Comparison of ENCODE assay signal across 1 cellular context in the genomic region with DNA sequence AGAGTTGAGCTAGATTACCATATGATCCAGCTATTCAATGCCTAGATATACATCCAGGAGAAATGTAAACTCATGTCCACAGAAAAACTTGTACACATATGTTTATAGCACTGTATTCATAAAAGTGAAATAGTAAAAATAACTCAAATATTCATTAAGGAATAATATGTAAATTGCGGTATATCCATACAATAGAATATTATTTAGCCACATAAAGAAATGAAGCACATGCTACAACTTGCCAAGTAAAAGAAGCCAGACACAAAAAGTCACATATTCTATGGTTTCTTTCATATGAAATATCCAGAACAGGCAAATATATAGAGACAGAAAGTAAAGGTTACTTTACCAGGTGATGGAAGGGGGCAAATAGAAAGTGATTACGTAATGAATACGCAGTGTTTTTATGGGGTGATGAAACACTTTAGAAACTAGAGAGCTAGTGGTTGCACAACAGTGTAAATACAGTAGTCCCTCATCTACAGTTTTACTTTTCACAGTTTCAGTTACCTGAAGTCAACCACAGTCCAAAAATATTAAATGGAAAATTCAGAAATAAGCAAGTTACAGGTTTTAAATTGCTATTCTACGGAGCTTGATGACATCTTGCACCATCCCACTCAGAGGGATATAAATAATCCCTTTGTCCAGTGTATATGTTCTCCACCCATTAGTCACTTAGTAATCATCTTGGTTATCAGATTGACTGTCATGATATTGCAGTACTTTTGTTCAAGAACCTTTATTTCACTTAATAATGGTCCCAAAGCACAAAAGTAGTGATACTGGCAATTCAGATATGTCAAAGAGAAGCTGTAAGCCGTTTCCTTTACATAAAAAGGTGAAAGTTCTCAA.
TF ChIP-seq lines count a peak whose summit lies in the region.

No MANE protein-coding gene starts in this region.

TF ChIP-seq in HepG2, 621 proteins besides CTCF, POLR2A, EP300 and RAD21 (continued from another document):
- TF ChIP-seq ZNF318 (CRISPR knock-in tag; IDR thresholded peaks at IDR 0.05), result no peak
- no peak for TF ChIP-seq ZNF496 (CRISPR knock-in tag; IDR thresholded peaks at IDR 0.05; ENCODE audit: insufficient replicate concordance)
- peak; percentile 85 for TF ChIP-seq BCL6 (CRISPR knock-in tag; IDR thresholded peaks at IDR 0.05)
- TF ChIP-seq, protein P1, sequence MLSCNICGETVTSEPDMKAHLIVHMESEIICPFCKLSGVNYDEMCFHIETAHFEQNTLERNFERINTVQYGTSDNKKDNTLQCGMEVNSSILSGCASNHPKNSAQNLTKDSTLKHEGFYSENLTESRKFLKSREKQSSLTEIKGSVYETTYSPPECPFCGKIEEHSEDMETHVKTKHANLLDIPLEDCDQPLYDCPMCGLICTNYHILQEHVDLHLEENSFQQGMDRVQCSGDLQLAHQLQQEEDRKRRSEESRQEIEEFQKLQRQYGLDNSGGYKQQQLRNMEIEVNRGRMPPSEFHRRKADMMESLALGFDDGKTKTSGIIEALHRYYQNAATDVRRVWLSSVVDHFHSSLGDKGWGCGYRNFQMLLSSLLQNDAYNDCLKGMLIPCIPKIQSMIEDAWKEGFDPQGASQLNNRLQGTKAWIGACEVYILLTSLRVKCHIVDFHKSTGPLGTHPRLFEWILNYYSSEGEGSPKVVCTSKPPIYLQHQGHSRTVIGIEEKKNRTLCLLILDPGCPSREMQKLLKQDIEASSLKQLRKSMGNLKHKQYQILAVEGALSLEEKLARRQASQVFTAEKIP (CRISPR knock-in tag; IDR thresholded peaks at IDR 0.05; ENCODE audit: borderline replicate concordance), result no peak
- no peak for TF ChIP-seq NFKBIZ (CRISPR knock-in tag; IDR thresholded peaks at IDR 0.05)
- TF ChIP-seq ZNF775 (CRISPR knock-in tag; IDR thresholded peaks at IDR 0.05; ENCODE audit: borderline replicate concordance), result no peak
- peak; percentile 23; the same call in 1 of the 2 replicates for TF ChIP-seq NCOR1 (IDR thresholded peaks at IDR 0.05; ENCODE audit: borderline replicate concordance, low read length)
- TF ChIP-seq CREB1 (IDR thresholded peaks at IDR 0.05), result no peak
- TF ChIP-seq CREB1 (CRISPR knock-in tag; IDR thresholded peaks at IDR 0.05), result peak; percentile 86
- TF ChIP-seq FOXA3 (CRISPR knock-in tag; IDR thresholded peaks at IDR 0.05), result peak; percentile 94
- TF ChIP-seq RBFOX2 (IDR thresholded peaks at IDR 0.05; ENCODE audit: low read depth, low read length), result no peak
- TF ChIP-seq ZKSCAN8 (CRISPR knock-in tag; IDR thresholded peaks at IDR 0.05; ENCODE audit: borderline replicate concordance), result 0 out of 2 replicates have a peak, but pooled peaks have one; percentile 31
- peak; percentile 41; the same call in 1 of the 2 replicates for TF ChIP-seq FOXO1 (CRISPR knock-in tag; IDR thresholded peaks at IDR 0.05)
- TF ChIP-seq SKI (IDR thresholded peaks at IDR 0.05; ENCODE audit: partially characterized antibody), result no peak
- no peak for TF ChIP-seq NFYB (CRISPR knock-in tag; IDR thresholded peaks at IDR 0.05)
- TF ChIP-seq NFE2L2 (IDR thresholded peaks at IDR 0.05; ENCODE audit: low read length), result no peak
- TF ChIP-seq ARNT2 (CRISPR knock-in tag; IDR thresholded peaks at IDR 0.05; ENCODE audit: low read depth), result no peak
- TF ChIP-seq MTF1 (CRISPR knock-in tag; IDR thresholded peaks at IDR 0.05), result no peak
- TF ChIP-seq SALL1 (CRISPR knock-in tag; IDR thresholded peaks at IDR 0.05), result no peak
- TF ChIP-seq, protein P2, sequence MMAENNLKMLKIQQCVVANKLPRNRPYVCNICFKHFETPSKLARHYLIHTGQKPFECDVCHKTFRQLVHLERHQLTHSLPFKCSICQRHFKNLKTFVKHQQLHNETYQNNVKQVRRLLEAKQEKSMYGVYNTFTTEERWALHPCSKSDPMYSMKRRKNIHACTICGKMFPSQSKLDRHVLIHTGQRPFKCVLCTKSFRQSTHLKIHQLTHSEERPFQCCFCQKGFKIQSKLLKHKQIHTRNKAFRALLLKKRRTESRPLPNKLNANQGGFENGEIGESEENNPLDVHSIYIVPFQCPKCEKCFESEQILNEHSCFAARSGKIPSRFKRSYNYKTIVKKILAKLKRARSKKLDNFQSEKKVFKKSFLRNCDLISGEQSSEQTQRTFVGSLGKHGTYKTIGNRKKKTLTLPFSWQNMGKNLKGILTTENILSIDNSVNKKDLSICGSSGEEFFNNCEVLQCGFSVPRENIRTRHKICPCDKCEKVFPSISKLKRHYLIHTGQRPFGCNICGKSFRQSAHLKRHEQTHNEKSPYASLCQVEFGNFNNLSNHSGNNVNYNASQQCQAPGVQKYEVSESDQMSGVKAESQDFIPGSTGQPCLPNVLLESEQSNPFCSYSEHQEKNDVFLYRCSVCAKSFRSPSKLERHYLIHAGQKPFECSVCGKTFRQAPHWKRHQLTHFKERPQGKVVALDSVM (CRISPR knock-in tag; IDR thresholded peaks at IDR 0.05), result no peak
- no peak for TF ChIP-seq CENPX (CRISPR knock-in tag; IDR thresholded peaks at IDR 0.05)
- TF ChIP-seq, protein P3, sequence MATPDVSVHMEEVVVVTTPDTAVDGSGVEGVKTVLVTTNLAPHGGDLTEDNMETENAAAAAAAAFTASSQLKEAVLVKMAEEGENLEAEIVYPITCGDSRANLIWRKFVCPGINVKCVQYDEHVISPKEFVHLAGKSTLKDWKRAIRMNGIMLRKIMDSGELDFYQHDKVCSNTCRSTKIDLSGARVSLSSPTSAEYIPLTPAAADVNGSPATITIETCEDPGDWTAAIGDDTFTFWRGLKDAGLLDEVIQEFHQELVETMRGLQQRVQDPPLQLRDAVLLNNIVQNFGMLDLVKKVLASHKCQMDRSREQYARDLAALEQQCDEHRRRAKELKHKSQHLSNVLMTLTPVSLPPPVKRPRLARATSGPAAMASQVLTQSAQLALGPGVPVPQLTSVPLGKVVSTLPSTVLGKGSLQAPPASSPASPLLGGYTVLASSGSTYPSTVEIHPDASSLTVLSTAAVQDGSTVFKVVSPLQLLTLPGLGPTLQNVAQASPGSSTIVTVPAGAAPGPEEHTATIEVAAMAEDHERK (CRISPR knock-in tag; IDR thresholded peaks at IDR 0.05; ENCODE audit: low read depth), result no peak
- peak; percentile 45 for TF ChIP-seq SAP130 (CRISPR knock-in tag; IDR thresholded peaks at IDR 0.05; ENCODE audit: low read depth)
- no peak for TF ChIP-seq MLX (CRISPR knock-in tag; IDR thresholded peaks at IDR 0.05)
- no peak for TF ChIP-seq JUN (CRISPR knock-in tag; IDR thresholded peaks at IDR 0.05)
- peak in 1 of 2 experiments; percentile 57; a peak in 1 of 4 replicates for TF ChIP-seq KLF16 (CRISPR knock-in tag; IDR thresholded peaks at IDR 0.05)
- TF ChIP-seq FOXP1 (IDR thresholded peaks at IDR 0.05), result no peak
- peak; percentile 65; the same call in 1 of the 2 replicates for TF ChIP-seq FOXP1 (CRISPR knock-in tag; IDR thresholded peaks at IDR 0.05)
- 0 out of 2 replicates have a peak, but pooled peaks have one; percentile 34 for TF ChIP-seq ZSCAN9 (CRISPR knock-in tag; IDR thresholded peaks at IDR 0.05; ENCODE audit: borderline replicate concordance)
- TF ChIP-seq ZNF446 (CRISPR knock-in tag; IDR thresholded peaks at IDR 0.05), result no peak
- peak; percentile 65 for TF ChIP-seq THAP11 (CRISPR knock-in tag; IDR thresholded peaks at IDR 0.05)
- no peak for TF ChIP-seq HNRNPH1 (optimal IDR thresholded peaks at IDR 0.05; ENCODE audit: low read depth, low read length)
TF ChIP-seq in HepG2: peak in this region for 62.
